37 cellular contexts compared by ENCODE assay signal in the genomic region with DNA sequence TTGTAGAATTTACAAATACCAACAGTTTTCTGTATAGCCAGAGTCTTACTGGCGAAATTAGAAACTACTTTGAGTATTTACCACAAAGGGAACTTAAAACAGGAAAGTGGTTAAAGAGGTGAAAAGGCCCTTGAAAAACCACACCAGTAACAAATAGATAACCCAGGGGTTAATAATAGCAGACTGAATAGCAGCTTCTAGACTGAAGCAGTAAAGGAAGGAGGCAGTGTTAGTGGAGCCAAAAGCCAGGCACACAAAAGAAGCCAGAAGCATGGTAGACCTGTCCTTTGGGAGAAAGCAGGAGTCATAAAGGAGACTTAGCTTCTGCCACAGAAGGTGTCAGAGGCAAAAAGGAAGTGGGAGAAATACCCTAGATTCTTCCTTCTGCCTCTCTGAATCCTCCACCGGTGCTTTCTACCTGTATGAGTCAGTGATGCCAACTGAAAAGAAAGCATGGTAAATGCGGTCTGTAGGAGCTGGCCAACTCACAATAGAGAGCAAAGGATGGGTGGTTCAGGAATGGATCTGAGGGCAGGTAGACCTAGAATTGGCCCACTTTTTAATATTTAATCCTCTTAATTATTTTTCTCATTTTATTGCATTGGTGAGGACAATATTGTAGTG.
A peak's percentile ranks its signal among the peaks of the same experiment; 100 is the strongest.
DNase-seq lines count a peak whose midpoint lies in the region; ATAC-seq, FAIRE-seq and TF ChIP-seq lines count a peak whose summit lies in the region.
"Had no signal": no experiment of that assay in that cellular context is flagged by ENCODE, and none has a peak within 500 bp of the region (broad histone marks: within the 10 kb centered on the region; RNA-seq: fewer than 3 reads in every experiment).

No MANE protein-coding gene starts in this region.

- H3K36me3 Mint-ChIP-seq in astrocyte (ENCODE audit: low read depth, unreplicated experiment) = no peaks in the 10 kb centered on the region
- H3K36me3 Mint-ChIP-seq in endothelial cell (ENCODE audit: low read depth, unreplicated experiment) = no peaks in the 10 kb centered on the region
- H3K36me3 Mint-ChIP-seq: CD14-positive monocyte had no signal

- H3K27me3 ChIP-seq in BLaER1 (no peaks in the 10 kb centered on the region), astrocyte (ENCODE audit: insufficient read depth, low read length) (no peaks in the 10 kb centered on the region)
- H3K27me3 ChIP-seq: left lung had no signal

- no peak for TF ChIP-seq CTCF in astrocyte (IDR thresholded peaks at IDR 0.05; ENCODE audit: insufficient read depth, low read depth, low read length)
- TF ChIP-seq CTCF in endothelial cell (IDR thresholded peaks at IDR 0.05; ENCODE audit: unreplicated experiment) = no peak

- FAIRE-seq in astrocyte (lab: Jason Lieb, UNC) = no peak
- FAIRE-seq: G401.6, islet of Langerhans, TTC549 had no signal

- H3K79me2 ChIP-seq in astrocyte (ENCODE audit: insufficient read depth, low read length) = no peaks in the 10 kb centered on the region
- H3K79me2 ChIP-seq: parathyroid adenoma had no signal

- H3K27ac Mint-ChIP-seq in astrocyte (ENCODE audit: unreplicated experiment) = no peak overlapping the region
- H3K27ac Mint-ChIP-seq in endothelial cell (ENCODE audit: unreplicated experiment) = no peak overlapping the region
- H3K27ac Mint-ChIP-seq: activated CD4-positive, alpha-beta memory T cell treated with anti-CD3 and anti-CD28 coated beads, Interleukin-2, amount 10 ng/mL, durations not matched to agents 7 days and 5 days; dendritic cell treated with granulocyte-macrophage colony-stimulating factor and Interleukin-4, amounts not matched to agents 40 ng/mL and 50 ng/mL, for 4 days; T-helper 17 cell had no signal

- H3K4me2 ChIP-seq in BLaER1 (0 out of 2 replicates have a peak overlapping the region, but pooled peaks have one; percentile 4), astrocyte (ENCODE audit: low read length) (no peak overlapping the region)
- H3K4me2 ChIP-seq: KMS-11, PC-9 had no signal

- no peak overlapping the region for H2AFZ ChIP-seq in astrocyte (ENCODE audit: low read depth, low read length)
- H2AFZ ChIP-seq: parathyroid adenoma, PC-9 had no signal

- H3K36me3 ChIP-seq in BLaER1 (no peaks in the 10 kb centered on the region), astrocyte (ENCODE audit: insufficient read depth, low read length) (no peaks in the 10 kb centered on the region)
- H3K36me3 ChIP-seq: left lung, thoracic aorta had no signal

- H3K4me3 Mint-ChIP-seq in astrocyte (ENCODE audit: unreplicated experiment) = no peak overlapping the region
- H3K4me3 Mint-ChIP-seq in endothelial cell (ENCODE audit: unreplicated experiment) = no peak overlapping the region
- H3K4me3 Mint-ChIP-seq: activated CD4-positive, alpha-beta memory T cell treated with anti-CD3 and anti-CD28 coated beads, Interleukin-2, amount 10 ng/mL, durations not matched to agents 7 days and 5 days; CD14-positive monocyte; dendritic cell treated with granulocyte-macrophage colony-stimulating factor and Interleukin-4, amounts not matched to agents 40 ng/mL and 50 ng/mL, for 4 days; T-helper 17 cell had no signal

- H3K4me3 ChIP-seq in BLaER1 (no peak overlapping the region), astrocyte (ENCODE audit: insufficient read depth, low read depth, low read length) (no peak overlapping the region)
- H3K4me3 ChIP-seq: left lung, PC-9, thoracic aorta had no signal

- H3K27me3 Mint-ChIP-seq in astrocyte (ENCODE audit: low read depth, unreplicated experiment) (peaks cover 2% of the 10 kb centered on the region), endothelial cell (ENCODE audit: unreplicated experiment) (peaks cover 3% of the 10 kb centered on the region)
- H3K27me3 Mint-ChIP-seq: dendritic cell treated with granulocyte-macrophage colony-stimulating factor and Interleukin-4, amounts not matched to agents 40 ng/mL and 50 ng/mL, for 4 days had no signal

- peaks cover 10% of the 10 kb centered on the region for H3K9me3 Mint-ChIP-seq in astrocyte (ENCODE audit: unreplicated experiment)
- peaks cover 4% of the 10 kb centered on the region for H3K9me3 Mint-ChIP-seq in endothelial cell (ENCODE audit: unreplicated experiment)

- H3K9me3 ChIP-seq in BLaER1 (peaks cover 24% of the 10 kb centered on the region), astrocyte (ENCODE audit: insufficient read depth, low read depth, low read length) (no peaks in the 10 kb centered on the region)
- H3K9me3 ChIP-seq: thoracic aorta had no signal

- H3K27ac ChIP-seq in BLaER1 = no peak overlapping the region
- H3K27ac ChIP-seq in astrocyte (ENCODE audit: low read depth, low read length) = no peak overlapping the region
- H3K27ac ChIP-seq: KMS-11, left lung, parathyroid adenoma, PC-9, thoracic aorta had no signal

- ATAC-seq in GM19438 (IDR thresholded peaks at IDR 0.05; ENCODE audit: low read depth, unreplicated experiment) = peak; percentile 47
- peak; percentile 64 for ATAC-seq in HG03135 (IDR thresholded peaks at IDR 0.05; ENCODE audit: unreplicated experiment)
- no peak for ATAC-seq in GM21737 (IDR thresholded peaks at IDR 0.05; ENCODE audit: unreplicated experiment)
- ATAC-seq: esophagus mucosa; left lung; right cardiac atrium; Right ventricle myocardium inferior; SK-N-SH treated with all-trans-retinoic acid at 6 μM for 48 hours; stimulated activated naive CD8-positive, alpha-beta T cell treated with anti-CD3 and anti-CD28 coated beads, Interleukin-15, Interleukin-2, amounts not matched to agents 100 U/mL and 50 U/mL, for 24 hours; T-helper 17 cell had no signal

- DNase-seq in astrocyte (ENCODE audit: low read depth) = peak; percentile 16
- DNase-seq in SK-N-DZ (ENCODE audit: low spot score) = no peak
- no peak for DNase-seq in endothelial cell (ENCODE audit: low spot score)
- no peak for DNase-seq in activated CD4-positive, alpha-beta T cell treated with anti-CD3 and anti-CD28 coated beads, Interleukin-2, amount 50 U/mL, for 1 hour
- DNase-seq: activated CD4-positive, alpha-beta memory T cell treated with anti-CD3 and anti-CD28 coated beads, Interleukin-2, amount 10 ng/mL, durations not matched to agents 7 days and 5 days; activated CD4-positive, CD25-positive, alpha-beta regulatory T cell treated with anti-CD3 and anti-CD28 coated beads, Interleukin-2, amount 50 U/mL, for 72 hours; activated CD8-positive, alpha-beta memory T cell treated with anti-CD3 and anti-CD28 coated beads, Interleukin-2, amount 50 U/mL, for 4 hours; activated naive CD4-positive, alpha-beta T cell treated with Interleukin-2 at 50 U/mL for 16 hours; Calu3; DMS79; foreskin fibroblast; GOT3; head of caudate nucleus; left lung; MM.1S; NCI-H2029 treated with DMSO at 0.1 percent for 48 hours; NCI-H69; PC-9; right cardiac atrium; stimulated activated CD4-positive, alpha-beta T cell treated with anti-CD3 and anti-CD28 coated beads, Interleukin-1b, Interleukin-23, amount 100 ng/mL, for 48 hours; stimulated activated naive CD8-positive, alpha-beta T cell treated with anti-CD3 and anti-CD28 coated beads, Interleukin-15, Interleukin-2, amounts not matched to agents 100 U/mL and 50 U/mL, for 24 hours; T-helper 17 cell had no signal

- H3K4me1 Mint-ChIP-seq in astrocyte (ENCODE audit: low read depth, unreplicated experiment) (peaks cover 15% of the 10 kb centered on the region), endothelial cell (ENCODE audit: unreplicated experiment) (peaks cover 4% of the 10 kb centered on the region)
- H3K4me1 Mint-ChIP-seq: CD14-positive monocyte had no signal

- H3K9ac ChIP-seq in BLaER1 = no peak overlapping the region
- no peak overlapping the region for H3K9ac ChIP-seq in astrocyte (ENCODE audit: low read length)
- H3K9ac ChIP-seq: KMS-11, parathyroid adenoma had no signal

- H3K4me1 ChIP-seq in BLaER1 = peaks cover 8% of the 10 kb centered on the region
- H3K4me1 ChIP-seq in astrocyte (ENCODE audit: insufficient read depth, low read length) = no peaks in the 10 kb centered on the region
- H3K4me1 ChIP-seq: left lung, parathyroid adenoma had no signal

- H4K20me1 ChIP-seq in BLaER1 (no peaks in the 10 kb centered on the region), astrocyte (ENCODE audit: insufficient read depth, low read length) (no peaks in the 10 kb centered on the region)
